ENCODE assay signal across 8 cellular contexts in the genomic region with DNA sequence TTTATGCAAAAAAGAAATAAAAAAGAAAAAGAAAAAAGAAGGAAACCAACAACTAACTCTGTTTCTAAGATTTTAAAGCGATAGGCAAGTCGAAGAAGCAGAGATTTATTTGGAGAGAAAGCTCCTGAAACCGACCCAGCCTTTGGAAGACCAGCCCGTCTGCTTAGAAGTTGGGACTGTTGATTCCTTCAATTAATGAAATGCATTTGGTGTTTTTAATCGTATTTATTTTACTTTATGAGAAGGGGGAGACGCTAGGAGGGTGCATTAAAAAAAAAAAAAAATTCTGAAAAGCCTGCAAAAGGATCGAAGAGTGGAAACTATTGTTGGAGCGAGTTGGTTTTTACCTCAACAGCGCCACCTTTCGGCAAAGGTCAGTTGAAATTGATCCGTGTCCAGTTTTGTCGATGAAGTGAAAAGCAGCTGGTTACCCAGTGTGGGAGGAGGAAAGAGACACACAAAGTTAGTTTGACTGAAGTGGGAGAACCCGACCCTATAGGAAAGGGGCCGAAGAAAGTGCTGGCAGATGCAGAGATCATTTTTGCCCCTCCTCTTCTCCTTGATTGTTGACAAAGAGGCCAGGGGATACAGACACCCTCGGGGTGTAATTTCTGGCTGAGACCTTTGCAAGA. TPM values are rescaled to one million over a fixed set of nuclear protein-coding genes. Genes with fewer than 3 reads are reported as not detected.
A peak's percentile ranks its signal among the peaks of the same experiment; 100 is the strongest.
DNase-seq lines count a peak whose midpoint lies in the region; ATAC-seq and TF ChIP-seq lines count a peak whose summit lies in the region.

No MANE protein-coding gene starts in this region.

- H3K27ac ChIP-seq in DND-41 (ENCODE audit: low read length), result no peak overlapping the region
- H3K27ac ChIP-seq in SU-DHL-6 (ENCODE audit: low read depth, low read length), result no peak overlapping the region
- H3K27ac ChIP-seq in adrenal gland, result peak overlapping the region; percentile 30 to 96 (median 90)
- peak overlapping the region; percentile 95 for H3K27ac ChIP-seq in left ventricle myocardium inferior (replicated peaks)

- peak; percentile 48; the same call in 2 of the 3 replicates for ATAC-seq in DND-41 (ENCODE audit: insufficient read depth, low read depth)
- ATAC-seq in HG02798 (IDR thresholded peaks at IDR 0.05; ENCODE audit: poor library complexity, unreplicated experiment), result no peak

- no peaks in the 10 kb centered on the region for H3K36me3 Mint-ChIP-seq in type B pancreatic cell

- H3K4me2 ChIP-seq in DND-41 (ENCODE audit: insufficient read depth, low read length) (peak overlapping the region; percentile 90), SU-DHL-6 (ENCODE audit: low read depth, low read length, poor library complexity, severe bottlenecking) (no peak overlapping the region)

- H3K9ac ChIP-seq in DND-41 (ENCODE audit: low read depth, low read length), result peak overlapping the region; percentile 58; the same call in 1 of the 2 replicates
- no peak overlapping the region for H3K9ac ChIP-seq in SU-DHL-6 (ENCODE audit: low read length)

- no peaks in the 10 kb centered on the region for H3K9me3 ChIP-seq in DND-41 (ENCODE audit: insufficient read depth, low read length, severe bottlenecking)
- H3K9me3 ChIP-seq in SU-DHL-6 (ENCODE audit: insufficient read depth, low read length), result no peaks in the 10 kb centered on the region
- no peaks in the 10 kb centered on the region for H3K9me3 ChIP-seq in adrenal gland (replicated peaks in 1 of 3)
- H3K9me3 ChIP-seq in left ventricle myocardium inferior (replicated peaks), result no peaks in the 10 kb centered on the region

- no peaks in the 10 kb centered on the region for H3K9me2 ChIP-seq in SU-DHL-6 (replicated peaks; ENCODE audit: insufficient read depth, low read length)

- DNase-seq in DND-41 (peak; percentile 78), M059J (ENCODE audit: low read depth) (peak; percentile 56), adrenal gland (peak; percentile 79 to 94 (median 84)), left ventricle myocardium inferior (peak; percentile 76), posterior cingulate gyrus (peak; percentile 53 to 94 (median 83)), type B pancreatic cell (ENCODE audit: extremely low spot score, unreplicated experiment) (peak; percentile 86)

- H3K4me3 ChIP-seq in DND-41 (ENCODE audit: low read depth in 1 of 2, low read length in 2 of 2) (peak overlapping the region in 1 of 2 experiments; percentile 54; a peak in 3 of 4 replicates), SU-DHL-6 (ENCODE audit: insufficient read depth, low read length, poor library complexity, severe bottlenecking) (no peak overlapping the region), adrenal gland (peak overlapping the region in 3 of 4 donors; percentile 63 to 95 (median 91)), left ventricle myocardium inferior (peak overlapping the region; percentile 79)

- no peak for TF ChIP-seq POLR2A in adrenal gland (IDR thresholded peaks at IDR 0.05)

- H3K36me3 ChIP-seq in DND-41 (ENCODE audit: insufficient read depth, low read length), result no peaks in the 10 kb centered on the region
- H3K36me3 ChIP-seq in SU-DHL-6 (ENCODE audit: low read length), result no peaks in the 10 kb centered on the region
- H3K36me3 ChIP-seq in adrenal gland (replicated peaks in 1 of 2), result no peaks in the 10 kb centered on the region
- no peaks in the 10 kb centered on the region for H3K36me3 ChIP-seq in left ventricle myocardium inferior

- H3K4me3 Mint-ChIP-seq in type B pancreatic cell, result peak overlapping the region; percentile 93

- WGBS in adrenal gland, 4 donors, result 1 to 3% (median 3%) methylated on average over 15 of the region's 15 CpGs

- H3K79me2 ChIP-seq in DND-41 (ENCODE audit: insufficient read depth, low read length) (no peaks in the 10 kb centered on the region), SU-DHL-6 (ENCODE audit: insufficient read depth, low read length) (no peaks in the 10 kb centered on the region)

- H2AFZ ChIP-seq in DND-41 (ENCODE audit: low read depth, low read length) (no peak overlapping the region), SU-DHL-6 (ENCODE audit: low read depth, low read length, severe bottlenecking) (no peak overlapping the region)

- H3K27ac Mint-ChIP-seq in type B pancreatic cell, result peak overlapping the region; percentile 15

- peaks cover 45% of the 10 kb centered on the region for H3K27me3 Mint-ChIP-seq in type B pancreatic cell

- H3K4me1 ChIP-seq in DND-41 (ENCODE audit: insufficient read depth, low read length) (peaks cover 35% of the 10 kb centered on the region), adrenal gland (replicated peaks in 1 of 2) (peaks cover 0 to 7% of the 10 kb centered on the region in 2 donors), left ventricle myocardium inferior (peaks cover 39% of the 10 kb centered on the region)

- H4K20me1 ChIP-seq in DND-41 (ENCODE audit: insufficient read depth, low read length) (no peaks in the 10 kb centered on the region; the same call in 1 of the 2 replicates), SU-DHL-6 (ENCODE audit: low read depth, low read length) (no peaks in the 10 kb centered on the region)

- intact Hi-C loops in adrenal gland (cut with DNase I), result loop anchor here (10.0 kb wide), 2 partner anchors 1097 to 1477 kb away; no protein-coding TSS in a partner anchor
- intact Hi-C loops in left ventricle myocardium inferior (cut with micrococcal nuclease), result loop anchor here (5.0 to 10.0 kb wide), 2 partner anchors 677 to 1100 kb away; no protein-coding TSS in a partner anchor
- intact Hi-C loops in posterior cingulate gyrus (cut with DNase I), result loop anchor here (1.0 to 10.0 kb wide), 5 partner anchors 317 to 1480 kb away; no protein-coding TSS in a partner anchor

- peaks cover 32% of the 10 kb centered on the region for H3K4me1 Mint-ChIP-seq in type B pancreatic cell (ENCODE audit: unreplicated experiment)

- H3K27me3 ChIP-seq in DND-41 (ENCODE audit: insufficient read depth, low read length, poor library complexity), result peaks cover 31% of the 10 kb centered on the region
- H3K27me3 ChIP-seq in SU-DHL-6 (ENCODE audit: low read length), result no peaks in the 10 kb centered on the region
- H3K27me3 ChIP-seq in adrenal gland, result no peaks in the 10 kb centered on the region
- H3K27me3 ChIP-seq in left ventricle myocardium inferior (ENCODE audit: low read depth), result no peaks in the 10 kb centered on the region

- no peaks in the 10 kb centered on the region for H3F3A ChIP-seq in SU-DHL-6 (ENCODE audit: insufficient read depth)

- H3K9me3 Mint-ChIP-seq in type B pancreatic cell, result no peaks in the 10 kb centered on the region

- TF ChIP-seq CTCF in DND-41 (IDR thresholded peaks at IDR 0.05; ENCODE audit: borderline replicate concordance, extremely low read depth, low read length, poor library complexity, severe bottlenecking) (peak; percentile 88), SU-DHL-6 (IDR thresholded peaks at IDR 0.05; ENCODE audit: insufficient read depth, low read length, poor library complexity, severe bottlenecking) (peak; percentile 81), adrenal gland (IDR thresholded peaks at IDR 0.05) (peak; percentile 73 to 86 (median 81)), left ventricle myocardium inferior (IDR thresholded peaks at IDR 0.05; ENCODE audit: borderline replicate concordance) (peak; percentile 83), type B pancreatic cell (conservative IDR thresholded peaks at IDR 0.05) (peak; percentile 90)

RNA-seq across cellular contexts. Expression of a gene that starts 1.6 kb away (rescaled TPM):
- total RNA-seq in M059J (2014; rRNA removed; shearing (Covaris generic)), result 0.39 TPM in 1 of 2 replicates, not detected in the other
- total RNA-seq in adrenal gland, result 100 to 1,000 TPM in 1 of 8 donors, 10 to 100 TPM in 7; 44.4 to 114 (median 70.0) TPM
- 10 to 100 TPM in 1 of 3 donors, 1 to 10 TPM in 2; 7.2 to 15.3 (median 8.5) TPM for polyA plus RNA-seq in adrenal gland
- 11.5 TPM for total RNA-seq in left ventricle myocardium inferior
- total RNA-seq in type B pancreatic cell (ENCODE audit: low replicate concordance), result 20.4 and 33.0 TPM in 2 replicates

Comparison
In these comparisons a context has a peak if more than half of its experiments do, and no peak if none do; other contexts are left out.
1. H3K27ac ChIP-seq: peak in adrenal gland (5 of 5) and left ventricle myocardium inferior (single experiment); none in DND-41 (single experiment) and SU-DHL-6 (single experiment).
2. Peak in every context shown above with its lines, with median percentiles within 50 percentile points of each other: DNase-seq and CTCF ChIP-seq.